8 cellular contexts compared by ENCODE assay signal in the genomic region with DNA sequence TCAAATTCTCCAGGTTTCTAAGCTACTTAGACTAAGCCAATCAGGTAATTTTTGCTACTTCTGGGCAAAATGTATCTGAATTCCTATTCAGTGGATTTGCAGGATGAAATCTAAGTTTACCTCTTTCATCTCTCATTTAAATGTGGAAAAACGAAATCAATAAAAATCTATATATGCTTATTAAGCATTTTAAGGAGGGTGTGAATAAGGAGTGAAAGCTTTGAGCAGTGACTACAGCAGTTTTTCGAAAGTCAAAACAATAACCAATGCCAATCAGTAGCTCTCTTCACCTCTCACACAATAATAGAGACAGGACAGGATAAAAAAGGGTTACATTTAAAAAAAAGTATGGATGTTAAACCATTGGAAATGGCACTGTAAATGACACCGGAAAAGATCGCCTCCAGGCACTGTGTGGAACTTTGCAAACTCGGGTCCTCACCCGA.
DNase-seq lines count a peak whose midpoint lies in the region; ATAC-seq and TF ChIP-seq lines count a peak whose summit lies in the region.

No MANE protein-coding gene starts in this region.

- peak overlapping the region; percentile 82 for H3K4me3 Mint-ChIP-seq in T-helper 1 cell treated with Interleukin-12 subunit alpha and Interleukin-12 subunit beta and Interleukin-4 antibody, amounts not matched to agents 30 μg/mL and 1 μg/mL, for 36 hours
- peak overlapping the region; percentile 99 for H3K4me3 Mint-ChIP-seq in nephron progenitor cell

- no peaks in the 10 kb centered on the region for H3K27me3 Mint-ChIP-seq in T-helper 1 cell treated with Interleukin-12 subunit alpha and Interleukin-12 subunit beta and Interleukin-4 antibody, amounts not matched to agents 30 μg/mL and 1 μg/mL, for 36 hours (ENCODE audit: low read depth)
- H3K27me3 Mint-ChIP-seq in nephron progenitor cell (ENCODE audit: low read depth, poor library complexity): peaks cover 15% of the 10 kb centered on the region

- DNase-seq in T-helper 1 cell (no peak), caudate nucleus (lab: John Stamatoyannopoulos, UW) (no peak), nephron progenitor cell (no peak), kidney glomerular epithelial cell (lab: John Stamatoyannopoulos, UW) (no peak), GM13976 (ENCODE audit: low spot score) (no peak), T1000 (lab: John Stamatoyannopoulos, UW) (no peak)

- peaks cover 15% of the 10 kb centered on the region for H3K4me1 Mint-ChIP-seq in T-helper 1 cell treated with Interleukin-12 subunit alpha and Interleukin-12 subunit beta and Interleukin-4 antibody, amounts not matched to agents 30 μg/mL and 1 μg/mL, for 36 hours (ENCODE audit: low read depth)
- peaks cover 18% of the 10 kb centered on the region for H3K4me1 Mint-ChIP-seq in nephron progenitor cell

- peak overlapping the region; percentile 86 for H3K27ac Mint-ChIP-seq in T-helper 1 cell treated with Interleukin-12 subunit alpha and Interleukin-12 subunit beta and Interleukin-4 antibody, amounts not matched to agents 30 μg/mL and 1 μg/mL, for 36 hours
- no peak overlapping the region for H3K27ac Mint-ChIP-seq in nephron progenitor cell

- H3K9me3 Mint-ChIP-seq in T-helper 1 cell treated with Interleukin-12 subunit alpha and Interleukin-12 subunit beta and Interleukin-4 antibody, amounts not matched to agents 30 μg/mL and 1 μg/mL, for 36 hours: no peaks in the 10 kb centered on the region
- peaks cover 3% of the 10 kb centered on the region for H3K9me3 Mint-ChIP-seq in nephron progenitor cell

- peaks cover 2% of the 10 kb centered on the region for H3K36me3 Mint-ChIP-seq in T-helper 1 cell treated with Interleukin-12 subunit alpha and Interleukin-12 subunit beta and Interleukin-4 antibody, amounts not matched to agents 30 μg/mL and 1 μg/mL, for 36 hours (ENCODE audit: low read depth)
- no peaks in the 10 kb centered on the region for H3K36me3 Mint-ChIP-seq in nephron progenitor cell (ENCODE audit: low read depth)

- H3K27ac ChIP-seq in caudate nucleus (ENCODE audit: low read depth, low read length): peak overlapping the region; percentile 79

- in situ Hi-C loops in GM13976 (cut with MboI; ENCODE audit: low sequenced_read_pairs, unreplicated experiment): no loop called here

- TF ChIP-seq CTCF in nephron progenitor cell (IDR thresholded peaks at IDR 0.05) (no peak), GM13976 (IDR thresholded peaks at IDR 0.05; ENCODE audit: borderline replicate concordance, control extremely low read depth, extremely low read depth, insufficient read depth, missing control alignments) (no peak)

- peak; percentile 2 for ATAC-seq in HG03442 (IDR thresholded peaks at IDR 0.05; ENCODE audit: unreplicated experiment)
